ENCODE assay signal across 1 cellular context in genomic region chr17:1379930-1380313, GRCh38.
TF ChIP-seq lines count a peak whose summit lies in the region.

No MANE protein-coding gene starts in this region.

TF ChIP-seq in WTC11, 78 proteins besides CTCF, POLR2A, EP300 and RAD21 (continued from another document):
- TF ChIP-seq ERG (CRISPR knock-in tag; IDR thresholded peaks at IDR 0.05), result no peak
- no peak for TF ChIP-seq NFE2L1 (CRISPR knock-in tag; IDR thresholded peaks at IDR 0.05)
- no peak for TF ChIP-seq ATF1 (CRISPR knock-in tag; IDR thresholded peaks at IDR 0.05)
- TF ChIP-seq ZNF425 (CRISPR knock-in tag; conservative IDR thresholded peaks at IDR 0.05), result no peak
- no peak for TF ChIP-seq ATF2 (CRISPR knock-in tag; IDR thresholded peaks at IDR 0.05; ENCODE audit: borderline replicate concordance, low read depth)
